In genomic region chr12:6368906-6369525, GRCh38 we compare ENCODE assay signal across 15 cellular contexts. TPM values are rescaled to one million over a fixed set of nuclear protein-coding genes. Genes with fewer than 3 reads are reported as not detected.
DNase-seq lines count a peak whose midpoint lies in the region; ATAC-seq and TF ChIP-seq lines count a peak whose summit lies in the region.
"Had no signal": no experiment of that assay in that cellular context is flagged by ENCODE, and none has a peak within 500 bp of the region (broad histone marks: within the 10 kb centered on the region; RNA-seq: fewer than 3 reads in every experiment).

No MANE protein-coding gene starts in this region.

- H3K4me1 Mint-ChIP-seq in GM23338 = peaks cover 67% of the 10 kb centered on the region

- H3K9me3 ChIP-seq in PC-3 (ENCODE audit: low read length) (no peaks in the 10 kb centered on the region), esophagus squamous epithelium (no peaks in the 10 kb centered on the region), skeletal muscle tissue (ENCODE audit: control insufficient read depth in 3 of 3, low read length in 3 of 3) (no peaks in the 10 kb centered on the region)
- H3K9me3 ChIP-seq: pancreas had no signal

- ATAC-seq in GM23338 (no peak), PC-3 (no peak), HG03521 (IDR thresholded peaks at IDR 0.05; ENCODE audit: unreplicated experiment) (no peak)

- WGBS in esophagus squamous epithelium, 2 donors = 68 to 91% methylated on average over 8 to 9 of the region's 9 CpGs

- H3K36me3 Mint-ChIP-seq in GM23338 (ENCODE audit: low read depth) = peaks cover 59% of the 10 kb centered on the region

- H2AFZ ChIP-seq in GM23338 (no peak overlapping the region), PC-3 (ENCODE audit: low read length) (no peak overlapping the region)

- peaks cover 12% of the 10 kb centered on the region for H3K27me3 Mint-ChIP-seq in GM23338 (ENCODE audit: insufficient read depth, low read depth, poor library complexity)

- peak overlapping the region; percentile 65 for H3K27ac Mint-ChIP-seq in GM23338

- TF ChIP-seq CTCF in GM23338 (conservative IDR thresholded peaks at IDR 0.05; ENCODE audit: low read depth in 2 of 2) = no peak
- TF ChIP-seq CTCF in PC-3 (conservative IDR thresholded peaks at IDR 0.05; ENCODE audit: low read depth, low read length) = no peak
- TF ChIP-seq CTCF in esophagus squamous epithelium (IDR thresholded peaks at IDR 0.05) = no peak
- TF ChIP-seq CTCF in GM20000 (IDR thresholded peaks at IDR 0.05; ENCODE audit: extremely low read depth, missing control alignments) = no peak

- no peaks in the 10 kb centered on the region for H3K9me3 Mint-ChIP-seq in GM23338

- DNase-seq in GM23338 (ENCODE audit: low spot score) (no peak), PC-3 (no peak), esophagus squamous epithelium (lab: John Stamatoyannopoulos, UW) (no peak), T-helper 1 cell (no peak), GM20000 (ENCODE audit: low spot score) (no peak), NCI-H146 (lab: John Stamatoyannopoulos, UW) (no peak)
- DNase-seq: activated CD4-positive, CD25-positive, alpha-beta regulatory T cell treated with anti-CD3 and anti-CD28 coated beads, Interleukin-2, amount 50 U/mL, for 72 hours; activated gamma-delta T cell; DND-41; NCI-H526; stimulated activated CD4-positive, alpha-beta T cell treated with anti-CD3 and anti-CD28 coated beads, Interleukin-2, amount 100 ng/mL, for 24 hours had no signal

- H3K4me3 ChIP-seq in GM23338 = no peak overlapping the region
- no peak overlapping the region for H3K4me3 ChIP-seq in PC-3 (ENCODE audit: low read length)
- H3K4me3 ChIP-seq in esophagus squamous epithelium = no peak overlapping the region
- no peak overlapping the region for H3K4me3 ChIP-seq in skeletal muscle tissue (ENCODE audit: low read length in 3 of 3)
- H3K4me3 ChIP-seq: pancreas had no signal

- intact Hi-C loops in PC-3 (cut with micrococcal nuclease) = no loop called here
- intact Hi-C loops in esophagus squamous epithelium (cut with DNase I) = no loop called here

- peaks cover 95% of the 10 kb centered on the region for H3K79me2 ChIP-seq in GM23338 (replicated peaks; ENCODE audit: insufficient read depth)
- 0 out of 2 replicates have a peak, but pooled peaks cover 5% of the 10 kb centered on the region for H3K79me2 ChIP-seq in PC-3 (ENCODE audit: low read length)

- TF ChIP-seq POLR2A in esophagus squamous epithelium (IDR thresholded peaks at IDR 0.05) = no peak

- no peaks in the 10 kb centered on the region for H3K36me3 ChIP-seq in GM23338 (ENCODE audit: insufficient read depth)
- no peaks in the 10 kb centered on the region for H3K36me3 ChIP-seq in PC-3 (ENCODE audit: low read depth, low read length)
- H3K36me3 ChIP-seq in esophagus squamous epithelium = no peaks in the 10 kb centered on the region
- no peaks in the 10 kb centered on the region for H3K36me3 ChIP-seq in skeletal muscle tissue (ENCODE audit: control insufficient read depth in 3 of 3, insufficient read depth in 3 of 3, low read length in 3 of 3)
- H3K36me3 ChIP-seq: pancreas had no signal

- H3K27ac ChIP-seq in GM23338 (ENCODE audit: low read depth) (no peak overlapping the region), PC-3 (ENCODE audit: low read length) (peak overlapping the region; percentile 43), esophagus squamous epithelium (peak overlapping the region; percentile 18 to 91 (median 52)), skeletal muscle tissue (ENCODE audit: low read depth, low read length) (peak overlapping the region; percentile 3)

- H3K4me3 Mint-ChIP-seq in GM23338 = no peak overlapping the region

- H3K9me2 ChIP-seq in GM23338 (ENCODE audit: insufficient read depth) = no peaks in the 10 kb centered on the region
- H3K9me2 ChIP-seq in PC-3 (replicated peaks; ENCODE audit: low read length) = no peaks in the 10 kb centered on the region

- H3K27me3 ChIP-seq in GM23338 (ENCODE audit: insufficient read depth) (no peaks in the 10 kb centered on the region), PC-3 (ENCODE audit: low read length) (no peaks in the 10 kb centered on the region), esophagus squamous epithelium (no peaks in the 10 kb centered on the region), skeletal muscle tissue (ENCODE audit: control insufficient read depth in 3 of 3, insufficient read depth in 3 of 3, low read length in 3 of 3) (no peaks in the 10 kb centered on the region)
- H3K27me3 ChIP-seq: pancreas had no signal

- H3K4me1 ChIP-seq in GM23338 (ENCODE audit: insufficient read depth) (peaks cover 44% of the 10 kb centered on the region), PC-3 (ENCODE audit: insufficient read depth, low read length) (peaks cover 65% of the 10 kb centered on the region), esophagus squamous epithelium (peaks cover 26 to 97% (median 32%) of the 10 kb centered on the region in 3 donors), skeletal muscle tissue (ENCODE audit: control insufficient read depth in 3 of 3, insufficient read depth in 3 of 3, low read length in 3 of 3) (peaks cover 11 to 25% (median 12%) of the 10 kb centered on the region in 3 donors)

- H3F3A ChIP-seq in GM23338 (replicated peaks; ENCODE audit: low read depth) (peaks cover 29% of the 10 kb centered on the region; the same call in 1 of the 2 replicates), PC-3 (ENCODE audit: low read length, unreplicated experiment) (peaks cover 5% of the 10 kb centered on the region)

- no TSS peak for BruUV-seq in PC-3 (replicated peaks; lab: Mats Ljungman, UMichigan)

- H3K4me2 ChIP-seq in GM23338 (no peak overlapping the region), PC-3 (ENCODE audit: low read length) (0 out of 2 replicates have a peak overlapping the region, but pooled peaks have one; percentile 21)

- POLR2A ChIA-PET in PC-3 (lab: Charles Lee; ENCODE audit: unreplicated experiment) = interaction anchor here (0.6 kb wide), 1 partner anchor 74 kb away, joined by 3 read pairs; no protein-coding TSS in a partner anchor

- H3K9ac ChIP-seq in PC-3 (ENCODE audit: low read length) (no peak overlapping the region), skeletal muscle tissue (ENCODE audit: low read depth in 1 of 3, low read length in 3 of 3) (peak overlapping the region in 1 of 3 donors; percentile 3)

- CTCF ChIA-PET in PC-3 (lab: Charles Lee) = no interaction called here

- H4K20me1 ChIP-seq in GM23338 (replicated peaks; ENCODE audit: insufficient read depth) (peaks cover 24% of the 10 kb centered on the region), PC-3 (ENCODE audit: low read length) (no peaks in the 10 kb centered on the region)

TF ChIP-seq in GM23338, 12 proteins besides CTCF, POLR2A, EP300 and RAD21 (continues in another document):
- TF ChIP-seq ZNF331 (CRISPR knock-in tag; IDR thresholded peaks at IDR 0.05; ENCODE audit: low read depth) (no peak), NANOG (IDR thresholded peaks at IDR 0.05; ENCODE audit: borderline replicate concordance) (no peak), STAT1 (IDR thresholded peaks at IDR 0.05; ENCODE audit: unreplicated experiment) (no peak), ZNF114 (CRISPR knock-in tag; IDR thresholded peaks at IDR 0.05) (no peak), JUNB (IDR thresholded peaks at IDR 0.05; ENCODE audit: unreplicated experiment) (no peak), CREB1 (CRISPR knock-in tag; IDR thresholded peaks at IDR 0.05; ENCODE audit: low read depth) (no peak), EZH2phosphoT487 (IDR thresholded peaks at IDR 0.05; ENCODE audit: unreplicated experiment) (no peak), EZH2 (IDR thresholded peaks at IDR 0.05; ENCODE audit: low read depth, unreplicated experiment) (no peak), POLR2AphosphoS5 (IDR thresholded peaks at IDR 0.05; ENCODE audit: low read depth) (no peak)
- TF ChIP-seq, protein P1, sequence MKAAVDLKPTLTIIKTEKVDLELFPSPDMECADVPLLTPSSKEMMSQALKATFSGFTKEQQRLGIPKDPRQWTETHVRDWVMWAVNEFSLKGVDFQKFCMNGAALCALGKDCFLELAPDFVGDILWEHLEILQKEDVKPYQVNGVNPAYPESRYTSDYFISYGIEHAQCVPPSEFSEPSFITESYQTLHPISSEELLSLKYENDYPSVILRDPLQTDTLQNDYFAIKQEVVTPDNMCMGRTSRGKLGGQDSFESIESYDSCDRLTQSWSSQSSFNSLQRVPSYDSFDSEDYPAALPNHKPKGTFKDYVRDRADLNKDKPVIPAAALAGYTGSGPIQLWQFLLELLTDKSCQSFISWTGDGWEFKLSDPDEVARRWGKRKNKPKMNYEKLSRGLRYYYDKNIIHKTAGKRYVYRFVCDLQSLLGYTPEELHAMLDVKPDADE (IDR thresholded peaks at IDR 0.05) = no peak

RNA-seq across cellular contexts. Expression of gene SCNN1A, which starts 6.3 kb away (rescaled TPM):
- total RNA-seq in GM23338 (2014; rRNA removed; shearing (Covaris generic)) = 125 and 134 TPM in 2 replicates
- polyA plus RNA-seq in GM23338 (2016; fragmentation: Nextera tagmentation; extraction: Ambion mirVana) = 34.0 and 37.1 TPM in 2 replicates
- total RNA-seq in PC-3 (2014; rRNA removed) (2.3 and 2.9 TPM in 2 replicates), esophagus squamous epithelium (100 to 1,000 TPM in 3 of 4 donors, 10 to 100 TPM in 1; 88.9 to 266 (median 111) TPM), skeletal muscle tissue (not detected)
- total RNA-seq: SK-MEL-5 had no signal

RNA-seq across cellular contexts. Expression of gene LTBR, which starts 14.9 kb away (rescaled TPM):
- total RNA-seq in GM23338 (2014; rRNA removed; shearing (Covaris generic)) = 6.8 and 7.1 TPM in 2 replicates
- polyA plus RNA-seq in GM23338 (2016; fragmentation: Nextera tagmentation; extraction: Ambion mirVana) = 6.1 and 10.5 TPM in 2 replicates
- 160 and 163 TPM in 2 replicates for total RNA-seq in PC-3 (2014; rRNA removed)
- total RNA-seq in esophagus squamous epithelium = 100 to 1,000 TPM in 3 of 4 donors, 10 to 100 TPM in 1; 98.2 to 171 (median 136) TPM
- 11.0 TPM for total RNA-seq in skeletal muscle tissue

RNA-seq across cellular contexts. Expression of gene TNFRSF1A, which starts 27.1 kb away (rescaled TPM):
- total RNA-seq in GM23338 (2014; rRNA removed; shearing (Covaris generic)) = 36.7 and 43.4 TPM in 2 replicates
- 24.3 and 28.5 TPM in 2 replicates for polyA plus RNA-seq in GM23338 (2016; fragmentation: Nextera tagmentation; extraction: Ambion mirVana)
- total RNA-seq in PC-3 (2014; rRNA removed) (95.1 and 97.4 TPM in 2 replicates), esophagus squamous epithelium (100 to 1,000 TPM; 121 to 190 (median 134) TPM), skeletal muscle tissue (47.5 TPM)

RNA-seq across cellular contexts. Expression of gene PLEKHG6, which starts 58.5 kb away (rescaled TPM):
- 21.3 and 174 TPM in 2 replicates for total RNA-seq in GM23338 (2014; rRNA removed; shearing (Covaris generic))
- polyA plus RNA-seq in GM23338 (2016; fragmentation: Nextera tagmentation; extraction: Ambion mirVana) = 15.7 and 18.0 TPM in 2 replicates
- total RNA-seq in PC-3 (2014; rRNA removed) (18.0 and 18.4 TPM in 2 replicates), esophagus squamous epithelium (10 to 100 TPM; 13.9 to 61.7 (median 29.2) TPM), skeletal muscle tissue (0.52 TPM)
- total RNA-seq: SK-MEL-5 had no signal

Comparison
In these comparisons a context has a peak if more than half of its experiments do, and no peak if none do; other contexts are left out.
1. RNA of gene SCNN1A, which starts 6.3 kb away (total RNA-seq): 125 to 134 TPM in GM23338 and 88.9 to 266 TPM in esophagus squamous epithelium; 2.3 to 2.9 TPM in PC-3 and not detected in skeletal muscle tissue (single experiment); every median in the first group is over 10 times any median in the second.